In genomic region chr7:55365680-55366460, GRCh38 we compare ENCODE assay signal across 1 cellular context.
A peak's percentile ranks its signal among the peaks of the same experiment; 100 is the strongest.
TF ChIP-seq lines count a peak whose summit lies in the region.

No MANE protein-coding gene starts in this region.

TF ChIP-seq in HEK293, 187 proteins besides CTCF, POLR2A, EP300 and RAD21 (continued from another document):
- no peak for TF ChIP-seq ZNF362 (tag by site-specific recombination; IDR thresholded peaks at IDR 0.05)
- no peak for TF ChIP-seq ZNF169 (tag by site-specific recombination; IDR thresholded peaks at IDR 0.05)
- TF ChIP-seq HOXA7 (CRISPR knock-in tag; IDR thresholded peaks at IDR 0.05; ENCODE audit: borderline replicate concordance), result no peak
- peak; percentile 81; the same call in 1 of the 2 replicates for TF ChIP-seq ZNF24 (tag by site-specific recombination; IDR thresholded peaks at IDR 0.05)
- no peak for TF ChIP-seq ZNF701 (tag by site-specific recombination; IDR thresholded peaks at IDR 0.05)
- TF ChIP-seq PRDM10 (tag by site-specific recombination; IDR thresholded peaks at IDR 0.05), result peak; percentile 99
- TF ChIP-seq SP7 (tag by site-specific recombination; IDR thresholded peaks at IDR 0.05), result peak; percentile 81
- no peak for TF ChIP-seq ZNF248 (tag by site-specific recombination; IDR thresholded peaks at IDR 0.05)
- TF ChIP-seq HOXD13 (CRISPR knock-in tag; IDR thresholded peaks at IDR 0.05; ENCODE audit: borderline replicate concordance), result no peak
- TF ChIP-seq PATZ1 (tag by site-specific recombination; IDR thresholded peaks at IDR 0.05), result peak; percentile 36; the same call in 1 of the 2 replicates
- TF ChIP-seq ZNF19 (tag by site-specific recombination; IDR thresholded peaks at IDR 0.05; ENCODE audit: low read depth), result no peak
- no peak for TF ChIP-seq ZNF18 (tag by site-specific recombination; IDR thresholded peaks at IDR 0.05)
- TF ChIP-seq ZSCAN5A (tag by site-specific recombination; IDR thresholded peaks at IDR 0.05), result no peak; the same call in none of the 2 replicates
- peak; percentile 67 for TF ChIP-seq ZBTB11 (tag by site-specific recombination; conservative IDR thresholded peaks at IDR 0.05; ENCODE audit: low read depth)
- TF ChIP-seq ZNF513 (tag by site-specific recombination; IDR thresholded peaks at IDR 0.05), result no peak
- no peak for TF ChIP-seq TCF7L2 (IDR thresholded peaks at IDR 0.05; ENCODE audit: borderline replicate concordance, low read depth, low read length)
- peak; percentile 44 for TF ChIP-seq GLIS1 (tag by site-specific recombination; IDR thresholded peaks at IDR 0.05)
- TF ChIP-seq ZNF148 (tag by site-specific recombination; IDR thresholded peaks at IDR 0.05; ENCODE audit: borderline replicate concordance), result no peak
- no peak; the same call in 1 of the 2 replicates for TF ChIP-seq ZBTB6 (tag by site-specific recombination; IDR thresholded peaks at IDR 0.05)
TF ChIP-seq in HEK293: peak in this region for 52.
